Comparison of ENCODE assay signal across 8 cellular contexts in the genomic region with DNA sequence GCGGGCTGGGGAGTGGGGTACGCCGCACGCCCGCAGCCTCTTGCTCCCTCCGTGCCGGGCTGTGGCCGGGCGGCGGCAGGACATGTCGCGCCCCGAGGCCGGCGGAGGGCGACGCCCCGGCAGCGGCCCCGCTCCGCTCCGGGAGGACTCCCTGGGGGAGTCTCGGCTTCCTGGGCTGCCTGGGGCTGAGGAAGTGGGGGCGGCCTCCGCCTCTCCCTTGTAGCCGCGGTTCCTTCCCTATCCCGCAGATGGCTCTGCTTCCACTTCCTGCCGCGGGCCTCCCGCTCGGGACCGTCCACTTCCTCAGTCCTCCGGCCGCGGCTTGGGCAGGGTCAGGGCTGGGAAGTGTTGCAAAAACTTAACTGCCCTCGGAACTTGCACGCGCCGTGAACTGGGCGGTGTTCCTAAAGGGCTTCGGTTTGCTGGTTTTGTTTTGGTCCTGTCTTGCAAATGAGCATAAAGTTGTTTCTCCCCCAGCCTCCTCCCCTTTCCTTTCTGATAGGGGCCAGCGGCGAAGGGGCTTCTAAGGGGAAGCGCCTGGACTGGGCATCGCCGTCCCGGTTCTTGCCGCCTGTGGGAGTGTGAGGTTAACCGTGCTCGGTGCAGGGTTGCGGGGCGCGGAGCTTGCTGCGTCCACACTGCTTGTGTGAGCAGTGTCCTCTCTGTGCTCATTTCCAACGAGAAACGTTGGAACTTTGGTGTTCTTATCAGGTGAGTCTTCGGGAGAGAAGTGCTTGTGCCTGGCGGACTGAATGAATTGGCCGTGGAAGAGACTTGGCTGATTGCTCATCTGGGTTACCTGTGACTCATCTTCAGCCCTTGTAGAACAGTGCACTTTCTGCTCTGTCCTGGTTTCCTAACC. TPM values are rescaled to one million over a fixed set of nuclear protein-coding genes. Genes with fewer than 3 reads are reported as not detected.
A peak's percentile ranks its signal among the peaks of the same experiment; 100 is the strongest.
DNase-seq lines count a peak whose midpoint lies in the region; ATAC-seq and TF ChIP-seq lines count a peak whose summit lies in the region.

No MANE protein-coding gene starts in this region.

- H3K4me3 ChIP-seq in adrenal gland: peak overlapping the region; percentile 36 to 98 (median 58)

- H3K27ac ChIP-seq in adrenal gland: peak overlapping the region; percentile 66 to 99 (median 73)

- 0 to 1% (median 0%) methylated on average over 35 to 59 of the region's 60 CpGs for WGBS in adrenal gland, 4 donors

- intact Hi-C loops in adrenal gland (cut with DNase I) (no loop called here), Right ventricle myocardium superior (cut with DNase I) (no loop called here)

- H3K4me1 ChIP-seq in adrenal gland (replicated peaks in 1 of 2): peaks cover 20 to 49% of the 10 kb centered on the region in 2 donors

- H3K9me3 ChIP-seq in adrenal gland (replicated peaks in 1 of 3): no peaks in the 10 kb centered on the region

- ATAC-seq in GM19438 (IDR thresholded peaks at IDR 0.05; ENCODE audit: low read depth, unreplicated experiment) (peak; percentile 43), HG03442 (IDR thresholded peaks at IDR 0.05; ENCODE audit: unreplicated experiment) (peak; percentile 20), Right ventricle myocardium superior (ENCODE audit: poor library complexity) (peak; percentile 80)

- peak in 5 of 6 experiments; percentile 24 to 48 (median 30) for TF ChIP-seq CTCF in adrenal gland (IDR thresholded peaks at IDR 0.05)

- DNase-seq in DMS53 treated with DMSO at 0.1 percent for 48 hours (lab: John Stamatoyannopoulos, UW; ENCODE audit: unreplicated experiment) (peak; percentile 47), RPMI7951 (ENCODE audit: low read depth) (peak; percentile 84), adrenal gland (peak; percentile 74 to 91 (median 86)), Right ventricle myocardium superior (peak; percentile 94), occipital lobe (lab: John Stamatoyannopoulos, UW) (peak; percentile 67), NCI-H187 treated with DMSO at 0.1 percent for 48 hours (lab: John Stamatoyannopoulos, UW) (no peak)

- H3K27me3 ChIP-seq in adrenal gland: no peaks in the 10 kb centered on the region

- TF ChIP-seq POLR2A in adrenal gland (IDR thresholded peaks at IDR 0.05): peak; percentile 30 to 62

- no peaks in the 10 kb centered on the region for H3K36me3 ChIP-seq in adrenal gland (replicated peaks in 1 of 2)

RNA-seq across cellular contexts. Expression of a gene that starts 0.6 kb away (rescaled TPM):
- 88.4 and 107 TPM in 2 replicates for total RNA-seq in RPMI7951 (2014; rRNA removed; shearing (Covaris generic))
- 10 to 100 TPM; 33.9 to 66.8 (median 51.6) TPM for total RNA-seq in adrenal gland
- polyA plus RNA-seq in adrenal gland: 10 to 100 TPM; 20.7 to 91.9 (median 34.7) TPM
- total RNA-seq in Right ventricle myocardium superior: 48.8 TPM
- total RNA-seq in occipital lobe: 35.6 TPM

RNA-seq across cellular contexts. Expression of a gene that starts 30.1 kb away (rescaled TPM):
- 34.5 and 36.4 TPM in 2 replicates for total RNA-seq in RPMI7951 (2014; rRNA removed; shearing (Covaris generic))
- total RNA-seq in adrenal gland (10 to 100 TPM; 16.8 to 33.0 (median 23.0) TPM), Right ventricle myocardium superior (21.1 TPM), occipital lobe (18.6 TPM)
- polyA plus RNA-seq in adrenal gland: 10 to 100 TPM in 1 of 3 donors, 1 to 10 TPM in 2; 2.9 to 17.6 (median 5.2) TPM

Comparison
In these comparisons a context has a peak if more than half of its experiments do, and no peak if none do; other contexts are left out.
1. ATAC-seq: peak in every context shown above with its lines; median percentile 80 in Right ventricle myocardium superior; 43 in GM19438; 20 in HG03442.